ENCODE assay signal across 13 cellular contexts in genomic region chr7:95104739-95105138, GRCh38.
DNase-seq lines count a peak whose midpoint lies in the region; ATAC-seq, FAIRE-seq and TF ChIP-seq lines count a peak whose summit lies in the region.
"Had no signal": no experiment of that assay in that cellular context is flagged by ENCODE, and none has a peak within 500 bp of the region (broad histone marks: within the 10 kb centered on the region; RNA-seq: fewer than 3 reads in every experiment).

No MANE protein-coding gene starts in this region.

- no peaks in the 10 kb centered on the region for H3K4me1 Mint-ChIP-seq in Caco-2 (ENCODE audit: low read depth, unreplicated experiment)

- CTCF ChIA-PET in Caco-2 (lab: Charles Lee), result no interaction called here

- in situ Hi-C loops in astrocyte of the cerebellum (cut with HindIII; ENCODE audit: low sequenced_read_pairs), result no loop called here

- intact Hi-C loops in thyroid gland (cut with DNase I) (no loop called here), Caco-2 (cut with micrococcal nuclease; ENCODE audit: unreplicated experiment) (no loop called here)

- H3K36me3 Mint-ChIP-seq in Caco-2 (ENCODE audit: insufficient read depth, unreplicated experiment), result no peaks in the 10 kb centered on the region

- no peaks in the 10 kb centered on the region for H3F3A ChIP-seq in MM.1S (ENCODE audit: insufficient read depth, low read length)

- ATAC-seq in HG02759 (IDR thresholded peaks at IDR 0.05; ENCODE audit: unreplicated experiment), result no peak

- H3K4me3 ChIP-seq in astrocyte of the cerebellum (ENCODE audit: low read depth, low read length), result no peak overlapping the region
- no peak overlapping the region for H3K4me3 ChIP-seq in thyroid gland (replicated peaks in 1 of 3)
- H3K4me3 ChIP-seq in MM.1S (ENCODE audit: low read length), result no peak overlapping the region
- H3K4me3 ChIP-seq in Caco-2 (ENCODE audit: low read depth, low read length), result no peak overlapping the region
- H3K4me3 ChIP-seq: HAP-1 had no signal

- no peaks in the 10 kb centered on the region for H3K27me3 Mint-ChIP-seq in Caco-2 (ENCODE audit: insufficient read depth, unreplicated experiment)

- no peaks in the 10 kb centered on the region for H3K9me3 ChIP-seq in thyroid gland
- no peaks in the 10 kb centered on the region for H3K9me3 ChIP-seq in MM.1S (replicated peaks; ENCODE audit: insufficient read depth, low read length)
- no peaks in the 10 kb centered on the region for H3K9me3 ChIP-seq in Caco-2
- H3K9me3 ChIP-seq: HAP-1 had no signal

- BruUV-seq in Caco-2 (replicated peaks; lab: Mats Ljungman, UMichigan), result no TSS peak

- H3K4me3 Mint-ChIP-seq in Caco-2 (ENCODE audit: unreplicated experiment), result no peak overlapping the region
- H3K4me3 Mint-ChIP-seq: activated T-cell treated with anti-CD3 and anti-CD28 coated beads, Interleukin-2, amount 50 U/mL, for 24 hours had no signal

- no peaks in the 10 kb centered on the region for H4K20me1 ChIP-seq in MM.1S (ENCODE audit: insufficient read depth, low read length)

- H3K27me3 ChIP-seq in thyroid gland, result no peaks in the 10 kb centered on the region
- no peaks in the 10 kb centered on the region for H3K27me3 ChIP-seq in MM.1S (replicated peaks; ENCODE audit: insufficient read depth, low read length)
- no peaks in the 10 kb centered on the region for H3K27me3 ChIP-seq in Caco-2 (replicated peaks; ENCODE audit: control insufficient read depth, insufficient read depth, low read length)

- H3K27ac ChIP-seq in thyroid gland (peak overlapping the region; percentile 86 to 91 (median 90)), MM.1S (ENCODE audit: low read length) (no peak overlapping the region)

- no peak overlapping the region for H3K27ac Mint-ChIP-seq in Caco-2 (ENCODE audit: unreplicated experiment)
- H3K27ac Mint-ChIP-seq: activated T-cell treated with anti-CD3 and anti-CD28 coated beads, Interleukin-2, amount 50 U/mL, for 24 hours had no signal

- DNase-seq in NCI-H2029 (lab: John Stamatoyannopoulos, UW), result peak; percentile 12
- DNase-seq in NCI-H2029 treated with DMSO at 0.1 percent for 48 hours (lab: John Stamatoyannopoulos, UW), result no peak
- DNase-seq in astrocyte of the cerebellum (ENCODE audit: low read depth), result peak; percentile 16
- peak; percentile 73 to 74 for DNase-seq in thyroid gland
- DNase-seq in MM.1S, result no peak
- DNase-seq in Caco-2, result no peak
- DNase-seq: activated T-cell treated with anti-CD3 and anti-CD28 coated beads, Interleukin-2, amount 50 U/mL, for 24 hours; cortex of kidney; GF-D8 had no signal

- peak; percentile 99 for FAIRE-seq in islet of Langerhans (lab: Jason Lieb, UNC)
- FAIRE-seq: A204.1 had no signal

- H3K9me3 Mint-ChIP-seq in Caco-2 (ENCODE audit: unreplicated experiment), result no peaks in the 10 kb centered on the region
- H3K9me3 Mint-ChIP-seq: activated T-cell treated with anti-CD3 and anti-CD28 coated beads, Interleukin-2, amount 50 U/mL, for 24 hours had no signal

- no peak for TF ChIP-seq POLR2A in thyroid gland (IDR thresholded peaks at IDR 0.05)

- H2AFZ ChIP-seq in MM.1S (ENCODE audit: low read length), result no peak overlapping the region

- TF ChIP-seq CTCF in astrocyte of the cerebellum (IDR thresholded peaks at IDR 0.05; ENCODE audit: low read depth, low read length, missing control alignments) (no peak), thyroid gland (IDR thresholded peaks at IDR 0.05) (no peak), MM.1S (IDR thresholded peaks at IDR 0.05; ENCODE audit: low read length) (no peak), Caco-2 (IDR thresholded peaks at IDR 0.05; ENCODE audit: insufficient read depth in 1 of 2, low read depth in 1 of 2, low read length in 1 of 2, severe bottlenecking in 1 of 2, unreplicated experiment in 1 of 2) (no peak)

- no peaks in the 10 kb centered on the region for H3K9me2 ChIP-seq in MM.1S (replicated peaks; ENCODE audit: insufficient read depth, low read length)

- 14 to 21% methylated on average over 1 of the region's 1 CpG for WGBS in thyroid gland, 2 donors

- H3K36me3 ChIP-seq in thyroid gland, result no peaks in the 10 kb centered on the region
- H3K36me3 ChIP-seq in MM.1S (replicated peaks; ENCODE audit: insufficient read depth, low read length), result no peaks in the 10 kb centered on the region
- no peaks in the 10 kb centered on the region for H3K36me3 ChIP-seq in Caco-2 (ENCODE audit: control insufficient read depth, insufficient read depth, low read length)
- H3K36me3 ChIP-seq: HAP-1 had no signal

- no peaks in the 10 kb centered on the region for H3K79me2 ChIP-seq in MM.1S (ENCODE audit: low read length)

- POLR2A ChIA-PET in Caco-2 (lab: Charles Lee), result no interaction called here

- no peak overlapping the region for H3K4me2 ChIP-seq in MM.1S (ENCODE audit: low read depth, low read length)

- peaks cover 5 to 17% of the 10 kb centered on the region in 2 donors for H3K4me1 ChIP-seq in thyroid gland
- H3K4me1 ChIP-seq in MM.1S (ENCODE audit: low read length), result no peaks in the 10 kb centered on the region
- H3K4me1 ChIP-seq in Caco-2, result peaks cover 9% of the 10 kb centered on the region; the same call in 1 of the 2 replicates

- H3K9ac ChIP-seq in MM.1S (ENCODE audit: low read length), result no peak overlapping the region

Comparison
In these comparisons a context has a peak if more than half of its experiments do, and no peak if none do; other contexts are left out.
1. DNase-seq: peak in NCI-H2029 (single experiment), astrocyte of the cerebellum (single experiment) and thyroid gland (2 of 2); none in NCI-H2029 treated with DMSO at 0.1 percent for 48 hours (single experiment), MM.1S (single experiment) and Caco-2 (0 of 2).